In the genomic region with DNA sequence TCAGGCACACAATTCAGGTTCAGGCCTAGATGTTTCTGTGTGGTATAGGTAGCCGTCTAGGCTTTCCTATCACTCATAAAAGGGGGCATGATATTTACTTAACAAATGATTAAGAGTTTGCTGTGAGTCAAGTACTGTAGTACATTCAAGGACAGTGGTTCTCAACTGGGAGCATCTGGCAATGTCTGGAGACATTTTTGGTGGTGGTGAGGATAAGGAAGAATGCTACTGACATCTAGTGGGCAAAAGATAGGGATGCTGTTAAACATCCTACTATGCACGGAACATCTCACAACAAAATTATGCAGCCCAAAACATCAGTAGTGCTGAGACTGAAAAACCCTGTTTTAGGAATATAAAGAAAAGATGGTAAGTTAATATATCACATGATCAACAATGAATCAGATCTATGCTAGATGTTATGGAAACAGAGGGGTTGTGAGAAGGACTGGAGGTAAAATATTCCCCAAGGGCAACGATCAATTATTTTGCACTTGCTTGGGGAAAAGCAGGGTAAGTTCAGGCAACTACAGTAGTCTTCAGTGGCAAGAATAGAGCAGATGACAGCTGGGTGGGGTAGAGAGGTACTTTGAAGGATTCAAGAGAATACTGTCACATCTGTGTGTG, we compare ENCODE assay signal across 9 cellular contexts. TPM values are rescaled to one million over a fixed set of nuclear protein-coding genes. Genes with fewer than 3 reads are reported as not detected.
A peak's percentile ranks its signal among the peaks of the same experiment; 100 is the strongest.
DNase-seq lines count a peak whose midpoint lies in the region; ATAC-seq and TF ChIP-seq lines count a peak whose summit lies in the region.
"Had no signal": no experiment of that assay in that cellular context is flagged by ENCODE, and none has a peak within 500 bp of the region (broad histone marks: within the 10 kb centered on the region; RNA-seq: fewer than 3 reads in every experiment).

No MANE protein-coding gene starts in this region.

- H3K27me3 ChIP-seq in Karpas-422 (ENCODE audit: low read length) (no peaks in the 10 kb centered on the region), liver (ENCODE audit: control insufficient read depth in 4 of 4, insufficient read depth in 4 of 4, low read length in 3 of 4) (no peaks in the 10 kb centered on the region)
- H3K27me3 ChIP-seq: BLaER1 treated with 17β-estradiol and CSF1 and Interleukin-3, amounts not matched to agents 10 nM and 100 nM had no signal

- peaks cover 39% of the 10 kb centered on the region for H3K79me2 ChIP-seq in Karpas-422 (ENCODE audit: low read length)

- no peaks in the 10 kb centered on the region for H3K27me3 Mint-ChIP-seq in activated naive CD8-positive, alpha-beta T cell treated with anti-CD3 and anti-CD28 coated beads, Interleukin-2, amount 50 U/mL, for 24 hours

- H3K27ac ChIP-seq in Karpas-422 (ENCODE audit: low read length) (no peak overlapping the region), liver (ENCODE audit: low read depth in 1 of 2, low read length in 2 of 2) (no peak overlapping the region)
- H3K27ac ChIP-seq: BLaER1 treated with 17β-estradiol and CSF1 and Interleukin-3, amounts not matched to agents 10 nM and 100 nM had no signal

- no peak overlapping the region for H2AFZ ChIP-seq in Karpas-422 (ENCODE audit: low read length)

- no peaks in the 10 kb centered on the region for H3K9me2 ChIP-seq in Karpas-422 (replicated peaks; ENCODE audit: insufficient read depth, low read length)

- H3K9ac ChIP-seq in Karpas-422 (ENCODE audit: low read length) (no peak overlapping the region), liver (ENCODE audit: low read depth in 1 of 2, low read length in 2 of 2) (no peak overlapping the region)

- peaks cover 44% of the 10 kb centered on the region for H3K4me1 Mint-ChIP-seq in activated naive CD8-positive, alpha-beta T cell treated with anti-CD3 and anti-CD28 coated beads, Interleukin-2, amount 50 U/mL, for 24 hours

- no peaks in the 10 kb centered on the region for H3K9me3 Mint-ChIP-seq in activated naive CD8-positive, alpha-beta T cell treated with anti-CD3 and anti-CD28 coated beads, Interleukin-2, amount 50 U/mL, for 24 hours

- H4K20me1 ChIP-seq in Karpas-422 (ENCODE audit: insufficient read depth, low read depth, low read length): peaks cover 27% of the 10 kb centered on the region

- no peak overlapping the region for H3K4me2 ChIP-seq in Karpas-422 (ENCODE audit: low read depth, low read length, poor library complexity, severe bottlenecking)

- peaks cover 81% of the 10 kb centered on the region for H3K36me3 ChIP-seq in Karpas-422 (ENCODE audit: insufficient read depth, low read length)
- peaks cover 15 to 67% (median 59%) of the 10 kb centered on the region in 4 donors for H3K36me3 ChIP-seq in liver (ENCODE audit: control insufficient read depth in 4 of 4, insufficient read depth in 3 of 4, low read depth in 1 of 4, low read length in 3 of 4)

- H3K27ac Mint-ChIP-seq in activated naive CD8-positive, alpha-beta T cell treated with anti-CD3 and anti-CD28 coated beads, Interleukin-2, amount 50 U/mL, for 24 hours: peak overlapping the region; percentile 65

- WGBS in liver: 79% methylated on average over 3 of the region's 3 CpGs

- peak; percentile 67 to 69 for TF ChIP-seq RAD21 in liver (IDR thresholded peaks at IDR 0.05)

- no peak for ATAC-seq in activated naive CD8-positive, alpha-beta T cell treated with anti-CD3 and anti-CD28 coated beads, Interleukin-2, amount 50 U/mL, for 24 hours
- no peak for ATAC-seq in GM21619 (IDR thresholded peaks at IDR 0.05; ENCODE audit: unreplicated experiment)

- DNase-seq in NCI-H1417 (lab: John Stamatoyannopoulos, UW) (peak in 2 of 3 experiments; percentile 2 to 36), NCI-H1417 treated with DMSO at 0.1 percent for 48 hours (lab: John Stamatoyannopoulos, UW) (no peak), Karpas-422 (peak; percentile 44), NCI-H128 (lab: John Stamatoyannopoulos, UW; ENCODE audit: unreplicated experiment) (no peak)
- DNase-seq in activated naive CD8-positive, alpha-beta T cell treated with anti-CD3 and anti-CD28 coated beads, Interleukin-2, amount 50 U/mL, for 24 hours: no peak
- DNase-seq in stimulated activated CD4-positive, alpha-beta T cell treated with anti-CD3 and anti-CD28 coated beads, Interleukin-15, amount 100 ng/mL, for 24 hours: no peak

- no peaks in the 10 kb centered on the region for H3K9me3 ChIP-seq in Karpas-422 (ENCODE audit: low read length)
- H3K9me3 ChIP-seq in liver (ENCODE audit: control insufficient read depth in 4 of 4, low read length in 3 of 4): no peaks in the 10 kb centered on the region
- H3K9me3 ChIP-seq: BLaER1 treated with 17β-estradiol and CSF1 and Interleukin-3, amounts not matched to agents 10 nM and 100 nM had no signal

- peaks cover 72% of the 10 kb centered on the region for H3K36me3 Mint-ChIP-seq in activated naive CD8-positive, alpha-beta T cell treated with anti-CD3 and anti-CD28 coated beads, Interleukin-2, amount 50 U/mL, for 24 hours (ENCODE audit: low read depth)

- no peak overlapping the region for H3K4me3 Mint-ChIP-seq in activated naive CD8-positive, alpha-beta T cell treated with anti-CD3 and anti-CD28 coated beads, Interleukin-2, amount 50 U/mL, for 24 hours

- H3K4me3 ChIP-seq in Karpas-422 (ENCODE audit: low read length) (no peak overlapping the region), liver (ENCODE audit: low read depth in 1 of 3, low read length in 3 of 3) (no peak overlapping the region)
- H3K4me3 ChIP-seq: BLaER1 treated with 17β-estradiol and CSF1 and Interleukin-3, amounts not matched to agents 10 nM and 100 nM had no signal

- H3K4me1 ChIP-seq in Karpas-422 (ENCODE audit: low read length) (peaks cover 23% of the 10 kb centered on the region), liver (ENCODE audit: control insufficient read depth in 4 of 4, insufficient read depth in 4 of 4, low read length in 3 of 4) (peaks cover 3 to 25% (median 19%) of the 10 kb centered on the region in 4 donors)

- peak; percentile 42 for TF ChIP-seq CTCF in liver (IDR thresholded peaks at IDR 0.05; ENCODE audit: low read depth, low read length, missing input control)

TF ChIP-seq in liver, 16 proteins besides CTCF, POLR2A, EP300 and RAD21 (continues in another document):
- TF ChIP-seq NR2F2 (IDR thresholded peaks at IDR 0.05) (no peak), HNF4A (conservative IDR thresholded peaks at IDR 0.05) (no peak), YY1 (IDR thresholded peaks at IDR 0.05) (no peak), RXRA (IDR thresholded peaks at IDR 0.05) (no peak), JUND (IDR thresholded peaks at IDR 0.05) (no peak), GABPA (IDR thresholded peaks at IDR 0.05 in 1 of 2, conservative IDR thresholded peaks at IDR 0.05 in 1 of 2) (no peak), EGR1 (IDR thresholded peaks at IDR 0.05; ENCODE audit: low read depth in 2 of 2) (no peak), TAF1 (conservative IDR thresholded peaks at IDR 0.05) (no peak)
- TF ChIP-seq, protein P1, sequence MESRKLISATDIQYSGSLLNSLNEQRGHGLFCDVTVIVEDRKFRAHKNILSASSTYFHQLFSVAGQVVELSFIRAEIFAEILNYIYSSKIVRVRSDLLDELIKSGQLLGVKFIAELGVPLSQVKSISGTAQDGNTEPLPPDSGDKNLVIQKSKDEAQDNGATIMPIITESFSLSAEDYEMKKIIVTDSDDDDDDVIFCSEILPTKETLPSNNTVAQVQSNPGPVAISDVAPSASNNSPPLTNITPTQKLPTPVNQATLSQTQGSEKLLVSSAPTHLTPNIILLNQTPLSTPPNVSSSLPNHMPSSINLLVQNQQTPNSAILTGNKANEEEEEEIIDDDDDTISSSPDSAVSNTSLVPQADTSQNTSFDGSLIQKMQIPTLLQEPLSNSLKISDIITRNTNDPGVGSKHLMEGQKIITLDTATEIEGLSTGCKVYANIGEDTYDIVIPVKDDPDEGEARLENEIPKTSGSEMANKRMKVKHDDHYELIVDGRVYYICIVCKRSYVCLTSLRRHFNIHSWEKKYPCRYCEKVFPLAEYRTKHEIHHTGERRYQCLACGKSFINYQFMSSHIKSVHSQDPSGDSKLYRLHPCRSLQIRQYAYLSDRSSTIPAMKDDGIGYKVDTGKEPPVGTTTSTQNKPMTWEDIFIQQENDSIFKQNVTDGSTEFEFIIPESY (IDR thresholded peaks at IDR 0.05): no peak
- TF ChIP-seq, protein P2, sequence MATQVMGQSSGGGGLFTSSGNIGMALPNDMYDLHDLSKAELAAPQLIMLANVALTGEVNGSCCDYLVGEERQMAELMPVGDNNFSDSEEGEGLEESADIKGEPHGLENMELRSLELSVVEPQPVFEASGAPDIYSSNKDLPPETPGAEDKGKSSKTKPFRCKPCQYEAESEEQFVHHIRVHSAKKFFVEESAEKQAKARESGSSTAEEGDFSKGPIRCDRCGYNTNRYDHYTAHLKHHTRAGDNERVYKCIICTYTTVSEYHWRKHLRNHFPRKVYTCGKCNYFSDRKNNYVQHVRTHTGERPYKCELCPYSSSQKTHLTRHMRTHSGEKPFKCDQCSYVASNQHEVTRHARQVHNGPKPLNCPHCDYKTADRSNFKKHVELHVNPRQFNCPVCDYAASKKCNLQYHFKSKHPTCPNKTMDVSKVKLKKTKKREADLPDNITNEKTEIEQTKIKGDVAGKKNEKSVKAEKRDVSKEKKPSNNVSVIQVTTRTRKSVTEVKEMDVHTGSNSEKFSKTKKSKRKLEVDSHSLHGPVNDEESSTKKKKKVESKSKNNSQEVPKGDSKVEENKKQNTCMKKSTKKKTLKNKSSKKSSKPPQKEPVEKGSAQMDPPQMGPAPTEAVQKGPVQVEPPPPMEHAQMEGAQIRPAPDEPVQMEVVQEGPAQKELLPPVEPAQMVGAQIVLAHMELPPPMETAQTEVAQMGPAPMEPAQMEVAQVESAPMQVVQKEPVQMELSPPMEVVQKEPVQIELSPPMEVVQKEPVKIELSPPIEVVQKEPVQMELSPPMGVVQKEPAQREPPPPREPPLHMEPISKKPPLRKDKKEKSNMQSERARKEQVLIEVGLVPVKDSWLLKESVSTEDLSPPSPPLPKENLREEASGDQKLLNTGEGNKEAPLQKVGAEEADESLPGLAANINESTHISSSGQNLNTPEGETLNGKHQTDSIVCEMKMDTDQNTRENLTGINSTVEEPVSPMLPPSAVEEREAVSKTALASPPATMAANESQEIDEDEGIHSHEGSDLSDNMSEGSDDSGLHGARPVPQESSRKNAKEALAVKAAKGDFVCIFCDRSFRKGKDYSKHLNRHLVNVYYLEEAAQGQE (IDR thresholded peaks at IDR 0.05): no peak
- TF ChIP-seq, protein P3, sequence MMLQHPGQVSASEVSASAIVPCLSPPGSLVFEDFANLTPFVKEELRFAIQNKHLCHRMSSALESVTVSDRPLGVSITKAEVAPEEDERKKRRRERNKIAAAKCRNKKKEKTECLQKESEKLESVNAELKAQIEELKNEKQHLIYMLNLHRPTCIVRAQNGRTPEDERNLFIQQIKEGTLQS (IDR thresholded peaks at IDR 0.05): no peak

RNA-seq across cellular contexts. Expression of a gene that starts 4.9 kb away (rescaled TPM):
- total RNA-seq in Karpas-422 (2014; rRNA removed; shearing (Covaris generic); ENCODE audit: low replicate concordance): 25.8 and 61.9 TPM in 2 replicates
- total RNA-seq in liver: 10 to 100 TPM; 12.8 to 14.0 TPM
- polyA plus RNA-seq in liver: 10 to 100 TPM; 10.9 to 19.7 TPM

RNA-seq across cellular contexts. Expression of a gene that starts 35.1 kb away (rescaled TPM):
- 8.2 and 11.5 TPM in 2 replicates for total RNA-seq in Karpas-422 (2014; rRNA removed; shearing (Covaris generic); ENCODE audit: low replicate concordance)
- 10 to 100 TPM in 1 of 2 donors, 1 to 10 TPM in 1; 8.9 to 49.1 TPM for total RNA-seq in liver
- 10 to 100 TPM; 14.2 to 19.1 TPM for polyA plus RNA-seq in liver

Comparison
In these comparisons a context has a peak if more than half of its experiments do, and no peak if none do; other contexts are left out.
1. DNase-seq: peak in NCI-H1417 (2 of 3) and Karpas-422 (single experiment); none in NCI-H1417 treated with DMSO at 0.1 percent for 48 hours (single experiment), activated naive CD8-positive, alpha-beta T cell treated with anti-CD3 and anti-CD28 coated beads, Interleukin-2, amount 50 U/mL, for 24 hours (single experiment), stimulated activated CD4-positive, alpha-beta T cell treated with anti-CD3 and anti-CD28 coated beads, Interleukin-15, amount 100 ng/mL, for 24 hours (single experiment) and NCI-H128 (single experiment).